ENCODE assay signal across 1 cellular context in genomic region chr14:99976021-99976420, GRCh38.
A peak's percentile ranks its signal among the peaks of the same experiment; 100 is the strongest.
TF ChIP-seq lines count a peak whose summit lies in the region.

No MANE protein-coding gene starts in this region.

TF ChIP-seq in HEK293, 187 proteins besides CTCF, POLR2A, EP300 and RAD21 (continued from another document):
- peak; percentile 71 for TF ChIP-seq ZBTB11 (tag by site-specific recombination; conservative IDR thresholded peaks at IDR 0.05; ENCODE audit: low read depth)
- no peak for TF ChIP-seq KLF17 (tag by site-specific recombination; IDR thresholded peaks at IDR 0.05)
- no peak for TF ChIP-seq ZNF280C (tag by site-specific recombination; IDR thresholded peaks at IDR 0.05)
- 0 out of 2 replicates have a peak, but pooled peaks have one; percentile 37 for TF ChIP-seq ZFP37 (tag by site-specific recombination; IDR thresholded peaks at IDR 0.05)
- 0 out of 2 replicates have a peak, but pooled peaks have one; percentile 27 for TF ChIP-seq ZNF341 (tag by site-specific recombination; IDR thresholded peaks at IDR 0.05; ENCODE audit: low read depth)
- 0 out of 2 replicates have a peak, but pooled peaks have one; percentile 36 for TF ChIP-seq ZNF354C (tag by site-specific recombination; IDR thresholded peaks at IDR 0.05; ENCODE audit: borderline replicate concordance, low read depth)
- peak; percentile 69 for TF ChIP-seq ZNF121 (tag by site-specific recombination; IDR thresholded peaks at IDR 0.05)
- no peak for TF ChIP-seq ZNF777 (tag by site-specific recombination; IDR thresholded peaks at IDR 0.05; ENCODE audit: borderline replicate concordance)
- TF ChIP-seq ZEB2 (tag by site-specific recombination; IDR thresholded peaks at IDR 0.05), result no peak
- 0 out of 2 replicates have a peak, but pooled peaks have one; percentile 40 for TF ChIP-seq ZNF629 (tag by site-specific recombination; IDR thresholded peaks at IDR 0.05)
- peak; percentile 56; the same call in 1 of the 2 replicates for TF ChIP-seq REST (tag by site-specific recombination; IDR thresholded peaks at IDR 0.05)
- no peak for TF ChIP-seq RBAK (tag by site-specific recombination; IDR thresholded peaks at IDR 0.05)
- peak; percentile 70 for TF ChIP-seq ZNF623 (tag by site-specific recombination; IDR thresholded peaks at IDR 0.05)
- no peak for TF ChIP-seq GLIS1 (tag by site-specific recombination; IDR thresholded peaks at IDR 0.05)
- peak; percentile 46 for TF ChIP-seq ZNF654 (tag by site-specific recombination; IDR thresholded peaks at IDR 0.05; ENCODE audit: low read depth)
- peak; percentile 60 for TF ChIP-seq ZXDB (tag by site-specific recombination; IDR thresholded peaks at IDR 0.05)
- TF ChIP-seq ZNF555 (tag by site-specific recombination; conservative IDR thresholded peaks at IDR 0.05), result peak; percentile 82
- 0 out of 2 replicates have a peak, but pooled peaks have one; percentile 26 for TF ChIP-seq KLF7 (tag by site-specific recombination; IDR thresholded peaks at IDR 0.05; ENCODE audit: borderline replicate concordance)
- TF ChIP-seq ZNF426 (tag by site-specific recombination; IDR thresholded peaks at IDR 0.05), result peak; percentile 88
- peak; percentile 62 for TF ChIP-seq ZBTB8A (tag by site-specific recombination; IDR thresholded peaks at IDR 0.05)
- TF ChIP-seq ZNF433 (tag by site-specific recombination; IDR thresholded peaks at IDR 0.05; ENCODE audit: low read depth), result peak; percentile 50; the same call in 1 of the 2 replicates
- peak; percentile 49 for TF ChIP-seq ZNF510 (tag by site-specific recombination; IDR thresholded peaks at IDR 0.05; ENCODE audit: insufficient replicate concordance)
- peak; percentile 42; the same call in 1 of the 2 replicates for TF ChIP-seq ZNF202 (tag by site-specific recombination; IDR thresholded peaks at IDR 0.05; ENCODE audit: borderline replicate concordance)
- peak; percentile 60; the same call in 1 of the 2 replicates for TF ChIP-seq ZNF501 (tag by site-specific recombination; IDR thresholded peaks at IDR 0.05)
